Comparison of ENCODE assay signal across 8 cellular contexts in the genomic region with DNA sequence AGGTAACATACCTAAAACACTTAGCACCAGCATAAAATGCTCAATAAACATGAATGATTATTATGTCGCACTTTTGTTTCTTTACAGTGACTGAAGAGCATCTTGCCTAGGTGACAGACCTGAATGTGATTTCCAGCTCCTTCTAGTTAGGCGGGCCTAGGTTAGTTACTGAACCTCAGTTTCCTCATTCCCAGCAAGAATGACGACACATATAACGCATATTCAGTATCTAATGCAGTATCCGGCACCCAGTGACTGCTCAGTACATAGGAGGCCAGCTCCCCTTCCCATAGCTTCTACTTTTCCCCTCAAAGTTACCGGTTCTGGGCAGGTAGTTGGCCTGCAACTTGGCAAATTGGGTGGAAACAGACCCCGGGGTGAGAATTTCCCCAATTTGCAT. TPM values are rescaled to one million over a fixed set of nuclear protein-coding genes. Genes with fewer than 3 reads are reported as not detected.
DNase-seq lines count a peak whose midpoint lies in the region; ATAC-seq and TF ChIP-seq lines count a peak whose summit lies in the region.

No MANE protein-coding gene starts in this region.

- in situ Hi-C loops in KBM-7 (cut with MboI; ENCODE audit: low pct_unique_long_range_greater_than_20kb, low sequenced_read_pairs) (no loop called here), astrocyte of the spinal cord (cut with HindIII; ENCODE audit: low sequenced_read_pairs) (no loop called here)

- H3K36me3 ChIP-seq in muscle layer of duodenum (ENCODE audit: control insufficient read depth in 1 of 2, insufficient read depth in 2 of 2, low read length in 2 of 2), result peaks cover 0 to 16% of the 10 kb centered on the region in 2 donors

- 40 to 49% methylated on average over 7 of the region's 7 CpGs for WGBS in lower leg skin, 2 donors

- no peak for ATAC-seq in CD4-positive, alpha-beta T cell (ENCODE audit: poor library complexity)

- H3K4me3 Mint-ChIP-seq in CD4-positive, alpha-beta T cell, result peak overlapping the region; percentile 86

- CTCF ChIA-PET in CD4-positive, alpha-beta T cell (lab: Charles Lee), result no interaction called here

- TF ChIP-seq CTCF in CD4-positive, alpha-beta T cell (IDR thresholded peaks at IDR 0.05), result no peak
- TF ChIP-seq CTCF in astrocyte of the spinal cord (IDR thresholded peaks at IDR 0.05; ENCODE audit: low read depth, low read length) (no peak), lower leg skin (IDR thresholded peaks at IDR 0.05) (no peak)

- no peaks in the 10 kb centered on the region for H3K27me3 ChIP-seq in CD4-positive, alpha-beta T cell (ENCODE audit: control insufficient read depth, insufficient read depth, low read length)
- H3K27me3 ChIP-seq in muscle layer of duodenum (ENCODE audit: low read depth, low read length), result no peaks in the 10 kb centered on the region

- DNase-seq in CD4-positive, alpha-beta T cell, result no peak
- DNase-seq in KBM-7 (peak; percentile 36), astrocyte of the spinal cord (ENCODE audit: low read depth, low spot score) (no peak), C1 segment of cervical spinal cord (lab: John Stamatoyannopoulos, UW) (no peak), caudate nucleus (lab: John Stamatoyannopoulos, UW) (no peak), lower leg skin (ENCODE audit: low spot score in 2 of 2) (no peak), NCI-H345 treated with DMSO at 0.1 percent for 48 hours (lab: John Stamatoyannopoulos, UW; ENCODE audit: unreplicated experiment) (no peak)

- H3K27ac ChIP-seq in CD4-positive, alpha-beta T cell (ENCODE audit: low read depth, low read length), result no peak overlapping the region
- H3K27ac ChIP-seq in muscle layer of duodenum (ENCODE audit: low read length) (no peak overlapping the region), caudate nucleus (ENCODE audit: low read depth, low read length) (no peak overlapping the region)

- peaks cover 5 to 6% of the 10 kb centered on the region in 2 donors for H3K4me1 ChIP-seq in muscle layer of duodenum (ENCODE audit: control insufficient read depth in 1 of 2, insufficient read depth in 2 of 2, low read length in 2 of 2)

- intact Hi-C loops in CD4-positive, alpha-beta T cell (cut with DNase I, micrococcal nuclease), result loop anchor here in 1 of 2 experiments (2.0 to 10.0 kb wide), 4 partner anchors 34 to 1214 kb away; partner anchors contain the start of gene SRRM1
- intact Hi-C loops in lower leg skin (cut with DNase I; ENCODE audit: low total_unique reads), result no loop called here

- H3K9me3 ChIP-seq in CD4-positive, alpha-beta T cell (ENCODE audit: control insufficient read depth, low read length), result no peaks in the 10 kb centered on the region
- H3K9me3 ChIP-seq in muscle layer of duodenum (ENCODE audit: control insufficient read depth in 1 of 2, low read length in 2 of 2), result no peaks in the 10 kb centered on the region

- POLR2A ChIA-PET in CD4-positive, alpha-beta T cell (lab: Charles Lee), result interaction anchor here (0.6 kb wide), 1 partner anchor 39 kb away, joined by 3 read pairs; the partner anchor contains the start of gene MTFR1L

- TF ChIP-seq POLR2A in lower leg skin (IDR thresholded peaks at IDR 0.05), result no peak

- H3K27me3 Mint-ChIP-seq in CD4-positive, alpha-beta T cell, result no peaks in the 10 kb centered on the region

- H3K4me1 Mint-ChIP-seq in CD4-positive, alpha-beta T cell (ENCODE audit: low read depth), result peaks cover 20% of the 10 kb centered on the region

- peak overlapping the region; percentile 15 for H3K27ac Mint-ChIP-seq in CD4-positive, alpha-beta T cell

- no peaks in the 10 kb centered on the region for H3K36me3 Mint-ChIP-seq in CD4-positive, alpha-beta T cell (ENCODE audit: low read depth)

- no peaks in the 10 kb centered on the region for H3K9me3 Mint-ChIP-seq in CD4-positive, alpha-beta T cell

- H3K4me3 ChIP-seq in astrocyte of the spinal cord (ENCODE audit: low read depth, low read length) (peak overlapping the region; percentile 71), muscle layer of duodenum (ENCODE audit: low read depth in 1 of 2, low read length in 2 of 2) (peak overlapping the region; percentile 78 to 91), lower leg skin (ENCODE audit: low read depth, poor library complexity, severe bottlenecking) (no peak overlapping the region)

RNA-seq across cellular contexts. Expression of gene AUNIP, which starts 0.8 kb away (rescaled TPM):
- total RNA-seq in CD4-positive, alpha-beta T cell, result not detected
- total RNA-seq in lower leg skin, result under 1 TPM in 1 of 4 donors, not detected in 3; 0.68 TPM

RNA-seq across cellular contexts. Expression of gene PAQR7, which starts 17.0 kb away (rescaled TPM):
- 1 to 10 TPM; 1.1 to 1.5 TPM for total RNA-seq in CD4-positive, alpha-beta T cell
- total RNA-seq in lower leg skin, result 10 to 100 TPM; 20.1 to 29.6 (median 24.4) TPM

RNA-seq across cellular contexts. Expression of gene MTFR1L, which starts 38.7 kb away (rescaled TPM):
- 10 to 100 TPM; 25.5 to 28.0 TPM for total RNA-seq in CD4-positive, alpha-beta T cell
- total RNA-seq in lower leg skin, result 10 to 100 TPM; 34.9 to 46.1 (median 39.7) TPM

RNA-seq across cellular contexts. Expression of gene STMN1, which starts 47.7 kb away (rescaled TPM):
- total RNA-seq in CD4-positive, alpha-beta T cell, result 10 to 100 TPM; 25.2 to 25.6 TPM
- 10 to 100 TPM; 19.0 to 26.5 (median 24.0) TPM for total RNA-seq in lower leg skin

RNA-seq across cellular contexts. Expression of gene SELENON, which starts 58.5 kb away (rescaled TPM):
- total RNA-seq in CD4-positive, alpha-beta T cell, result 10 to 100 TPM; 25.3 to 25.7 TPM
- 10 to 100 TPM; 14.9 to 24.5 (median 17.6) TPM for total RNA-seq in lower leg skin

Comparison
In these comparisons a context has a peak if more than half of its experiments do, and no peak if none do; other contexts are left out.
1. RNA of gene PAQR7, which starts 17.0 kb away (total RNA-seq): 20.1 to 29.6 TPM in lower leg skin; 1.1 to 1.5 TPM in CD4-positive, alpha-beta T cell; every median in the first group is over 4 times any median in the second.